In genomic region chr17:1907818-1908698, GRCh38 we compare ENCODE assay signal across 8 cellular contexts.
DNase-seq lines count a peak whose midpoint lies in the region; ATAC-seq and TF ChIP-seq lines count a peak whose summit lies in the region.

No MANE protein-coding gene starts in this region.

- no peaks in the 10 kb centered on the region for H3K36me3 ChIP-seq in CD8-positive, alpha-beta memory T cell (ENCODE audit: insufficient read depth, low read length)
- H3K36me3 ChIP-seq in OCI-LY3 (replicated peaks; ENCODE audit: low read depth, low read length), result no peaks in the 10 kb centered on the region
- no peaks in the 10 kb centered on the region for H3K36me3 ChIP-seq in endodermal cell (ENCODE audit: control insufficient read depth, insufficient read depth, low read length)
- H3K36me3 ChIP-seq in neural progenitor cell, result no peaks in the 10 kb centered on the region

- H3K27me3 ChIP-seq in CD8-positive, alpha-beta memory T cell (ENCODE audit: insufficient read depth, low read length, poor library complexity, severe bottlenecking), result peaks cover 33% of the 10 kb centered on the region
- H3K27me3 ChIP-seq in OCI-LY3 (ENCODE audit: low read depth, low read length) (no peaks in the 10 kb centered on the region), endodermal cell (ENCODE audit: control insufficient read depth, insufficient read depth, low read length, poor library complexity, severe bottlenecking) (peaks cover 52% of the 10 kb centered on the region), neural progenitor cell (peaks cover 83% of the 10 kb centered on the region)

- CTCF ChIA-PET in CD8-positive, alpha-beta memory T cell (lab: Charles Lee), result interaction anchor here (2.2 kb wide), 1 partner anchor 11 kb away, joined by 6 read pairs; no protein-coding TSS in a partner anchor

- H3K9ac ChIP-seq in OCI-LY3 (ENCODE audit: low read length) (no peak overlapping the region), endodermal cell (ENCODE audit: extremely low read depth, low read length, poor library complexity, severe bottlenecking) (peak overlapping the region; percentile 13), neural progenitor cell (no peak overlapping the region)

- H4K20me1 ChIP-seq in OCI-LY3 (ENCODE audit: insufficient read depth, low read length) (no peaks in the 10 kb centered on the region), neural progenitor cell (ENCODE audit: low read depth) (no peaks in the 10 kb centered on the region)

- 17 to 19% methylated on average over 41 to 53 of the region's 53 CpGs for WGBS in endodermal cell (ENCODE audit: insufficient coverage in 1 of 2, insufficient read length in 1 of 2), 2 experiments

- H3K79me2 ChIP-seq in OCI-LY3 (ENCODE audit: low read length), result no peaks in the 10 kb centered on the region
- H3K79me2 ChIP-seq in neural progenitor cell (ENCODE audit: low read depth), result no peaks in the 10 kb centered on the region

- TF ChIP-seq CTCF in OCI-LY3 (IDR thresholded peaks at IDR 0.05; ENCODE audit: low read depth, low read length) (no peak), endodermal cell (conservative IDR thresholded peaks at IDR 0.05) (no peak), neural progenitor cell (IDR thresholded peaks at IDR 0.05) (no peak)

- peak in 1 of 5 donors; percentile 14 for DNase-seq in CD8-positive, alpha-beta memory T cell
- DNase-seq in endodermal cell, result peak; percentile 88
- DNase-seq in neural progenitor cell (ENCODE audit: low spot score), result peak; percentile 92
- no peak for DNase-seq in COR-L47 (lab: John Stamatoyannopoulos, UW)
- no peak for DNase-seq in NAMALWA (ENCODE audit: low spot score)

- H2AFZ ChIP-seq in OCI-LY3 (ENCODE audit: low read depth, low read length) (peak overlapping the region; percentile 46; the same call in 1 of the 2 replicates), neural progenitor cell (replicated peaks) (peak overlapping the region; percentile 83)

- peaks cover 9% of the 10 kb centered on the region for H3K4me1 ChIP-seq in CD8-positive, alpha-beta memory T cell (ENCODE audit: insufficient read depth, low read length)
- H3K4me1 ChIP-seq in OCI-LY3 (ENCODE audit: low read length) (peaks cover 32% of the 10 kb centered on the region), endodermal cell (ENCODE audit: control insufficient read depth, insufficient read depth, low read length) (peaks cover 27% of the 10 kb centered on the region), neural progenitor cell (peaks cover 77% of the 10 kb centered on the region)

- H3K27me3 Mint-ChIP-seq in CD8-positive, alpha-beta memory T cell, result peaks cover 30 to 69% of the 10 kb centered on the region in 2 donors
- H3K27me3 Mint-ChIP-seq in endodermal cell (ENCODE audit: insufficient read depth), result peaks cover 83% of the 10 kb centered on the region
- H3K27me3 Mint-ChIP-seq in neural progenitor cell (ENCODE audit: insufficient read depth, low read depth), result peaks cover 16% of the 10 kb centered on the region

- H3K4me1 Mint-ChIP-seq in CD8-positive, alpha-beta memory T cell, result peaks cover 4 to 14% (median 6%) of the 10 kb centered on the region in 3 donors
- H3K4me1 Mint-ChIP-seq in endodermal cell (peaks cover 46% of the 10 kb centered on the region), neural progenitor cell (peaks cover 70% of the 10 kb centered on the region)

- peak overlapping the region in 5 of 7 donors; percentile 16 to 54 (median 28) for H3K4me3 Mint-ChIP-seq in CD8-positive, alpha-beta memory T cell
- peak overlapping the region; percentile 50 for H3K4me3 Mint-ChIP-seq in endodermal cell
- peak overlapping the region; percentile 83 for H3K4me3 Mint-ChIP-seq in neural progenitor cell

- no peaks in the 10 kb centered on the region for H3K9me3 ChIP-seq in CD8-positive, alpha-beta memory T cell (ENCODE audit: low read length)
- H3K9me3 ChIP-seq in OCI-LY3 (ENCODE audit: insufficient read depth, low read length) (no peaks in the 10 kb centered on the region), endodermal cell (ENCODE audit: control insufficient read depth, low read length) (no peaks in the 10 kb centered on the region), neural progenitor cell (ENCODE audit: low read depth) (no peaks in the 10 kb centered on the region)

- peak overlapping the region; percentile 30 for H3K4me2 ChIP-seq in OCI-LY3 (ENCODE audit: low read length)
- peak overlapping the region; percentile 91 for H3K4me2 ChIP-seq in neural progenitor cell

- POLR2A ChIA-PET in CD8-positive, alpha-beta memory T cell (lab: Charles Lee), result no interaction called here

- H3K9me3 Mint-ChIP-seq in CD8-positive, alpha-beta memory T cell, result no peaks in the 10 kb centered on the region
- H3K9me3 Mint-ChIP-seq in endodermal cell (no peaks in the 10 kb centered on the region), neural progenitor cell (no peaks in the 10 kb centered on the region)

- H3F3A ChIP-seq in neural progenitor cell (ENCODE audit: low read depth), result peaks cover 70% of the 10 kb centered on the region

- no peaks in the 10 kb centered on the region for H3K36me3 Mint-ChIP-seq in CD8-positive, alpha-beta memory T cell
- H3K36me3 Mint-ChIP-seq in endodermal cell (ENCODE audit: low read depth) (no peaks in the 10 kb centered on the region), neural progenitor cell (no peaks in the 10 kb centered on the region)

- H3K27ac ChIP-seq in CD8-positive, alpha-beta memory T cell (ENCODE audit: low read depth, low read length), result no peak overlapping the region
- H3K27ac ChIP-seq in OCI-LY3 (ENCODE audit: low read length) (no peak overlapping the region), endodermal cell (ENCODE audit: low read depth, low read length) (no peak overlapping the region), neural progenitor cell (peak overlapping the region; percentile 40)

- no peak overlapping the region for H3K27ac Mint-ChIP-seq in CD8-positive, alpha-beta memory T cell
- H3K27ac Mint-ChIP-seq in endodermal cell, result peak overlapping the region; percentile 82
- no peak overlapping the region for H3K27ac Mint-ChIP-seq in neural progenitor cell

- H3K4me3 ChIP-seq in CD8-positive, alpha-beta memory T cell (ENCODE audit: low read length), result peak overlapping the region; percentile 24
- H3K4me3 ChIP-seq in OCI-LY3 (ENCODE audit: low read length), result no peak overlapping the region
- peak overlapping the region; percentile 66 for H3K4me3 ChIP-seq in endodermal cell (ENCODE audit: low read length)
- H3K4me3 ChIP-seq in neural progenitor cell, result peak overlapping the region; percentile 48

- ATAC-seq in GM21529 (IDR thresholded peaks at IDR 0.05; ENCODE audit: unreplicated experiment), result no peak
- ATAC-seq in HG03097 (IDR thresholded peaks at IDR 0.05; ENCODE audit: low FRiP score, unreplicated experiment), result no peak

Comparison
In these comparisons a context has a peak if more than half of its experiments do, and no peak if none do; other contexts are left out.
1. DNase-seq: peak in endodermal cell (single experiment) and neural progenitor cell (single experiment); none in COR-L47 (single experiment) and NAMALWA (single experiment).
2. H3K4me3 Mint-ChIP-seq: peak in every context shown above with its lines; median percentile 83 in neural progenitor cell; 50 in endodermal cell; 28 in CD8-positive, alpha-beta memory T cell.